In genomic region chr14:72679106-72679505, GRCh38 we compare ENCODE assay signal across 16 cellular contexts.
A peak's percentile ranks its signal among the peaks of the same experiment; 100 is the strongest.
DNase-seq lines count a peak whose midpoint lies in the region; ATAC-seq and TF ChIP-seq lines count a peak whose summit lies in the region.
"Had no signal": no experiment of that assay in that cellular context is flagged by ENCODE, and none has a peak within 500 bp of the region (broad histone marks: within the 10 kb centered on the region; RNA-seq: fewer than 3 reads in every experiment).

No MANE protein-coding gene starts in this region.

- no peak for ATAC-seq in GM19463 (IDR thresholded peaks at IDR 0.05; ENCODE audit: unreplicated experiment)
- no peak for ATAC-seq in HG02884 (IDR thresholded peaks at IDR 0.05; ENCODE audit: unreplicated experiment)
- ATAC-seq in PC-3, result no peak
- ATAC-seq: GM12878 had no signal

- peaks cover 21% of the 10 kb centered on the region for H3K36me3 ChIP-seq in PC-3 (ENCODE audit: low read depth, low read length)
- H3K36me3 ChIP-seq: tibial nerve had no signal

- no peaks in the 10 kb centered on the region for H3F3A ChIP-seq in PC-3 (ENCODE audit: low read length, unreplicated experiment)

- H3K79me2 ChIP-seq in PC-3 (ENCODE audit: low read length), result no peaks in the 10 kb centered on the region

- DNase-seq in DMS 273 (lab: John Stamatoyannopoulos, UW; ENCODE audit: unreplicated experiment) (peak; percentile 93), NCI-H524 (lab: John Stamatoyannopoulos, UW) (peak; percentile 98), fibroblast of mammary gland (ENCODE audit: low read depth) (peak; percentile 56), neural crest cell (ENCODE audit: low read depth, low spot score) (no peak), endothelial cell (ENCODE audit: low spot score) (no peak), PC-3 (no peak)
- DNase-seq: activated gamma-delta T cell; left colon; naive B cell; PC-9; stimulated activated CD4-positive, alpha-beta T cell treated with anti-CD3 and anti-CD28 coated beads, Interleukin-4, amount 100 ng/mL, for 1 hour; SW 1271 had no signal

- no peak overlapping the region for H3K4me2 ChIP-seq in PC-3 (ENCODE audit: low read length)
- H3K4me2 ChIP-seq: PC-9 had no signal

- no TSS peak for BruUV-seq in PC-3 (replicated peaks; lab: Mats Ljungman, UMichigan)

- peak overlapping the region; percentile 44 for H3K27ac Mint-ChIP-seq in neural crest cell (ENCODE audit: unreplicated experiment)
- no peak overlapping the region for H3K27ac Mint-ChIP-seq in endothelial cell (ENCODE audit: unreplicated experiment)

- no peaks in the 10 kb centered on the region for H3K36me3 Mint-ChIP-seq in neural crest cell (ENCODE audit: low read depth)
- H3K36me3 Mint-ChIP-seq in endothelial cell (ENCODE audit: low read depth, unreplicated experiment), result no peaks in the 10 kb centered on the region

- no peak overlapping the region for H3K4me3 Mint-ChIP-seq in neural crest cell
- no peak overlapping the region for H3K4me3 Mint-ChIP-seq in endothelial cell (ENCODE audit: unreplicated experiment)
- H3K4me3 Mint-ChIP-seq: naive B cell had no signal

- H4K20me1 ChIP-seq in PC-3 (ENCODE audit: low read length), result no peaks in the 10 kb centered on the region

- H3K4me1 ChIP-seq in PC-3 (ENCODE audit: insufficient read depth, low read length), result peaks cover 31% of the 10 kb centered on the region
- H3K4me1 ChIP-seq: tibial nerve had no signal

- no peaks in the 10 kb centered on the region for H3K9me2 ChIP-seq in PC-3 (replicated peaks; ENCODE audit: low read length)

- POLR2A ChIA-PET in PC-3 (lab: Charles Lee; ENCODE audit: unreplicated experiment), result no interaction called here

- H3K9me3 ChIP-seq in PC-3 (ENCODE audit: low read length), result no peaks in the 10 kb centered on the region
- H3K9me3 ChIP-seq: tibial nerve had no signal

- H2AFZ ChIP-seq in PC-3 (ENCODE audit: low read length), result no peak overlapping the region
- H2AFZ ChIP-seq: PC-9 had no signal

- no peak overlapping the region for H3K27ac ChIP-seq in PC-3 (ENCODE audit: low read length)
- H3K27ac ChIP-seq: PC-9, tibial nerve had no signal

- CTCF ChIA-PET in PC-3 (lab: Charles Lee), result no interaction called here

- no peak overlapping the region for H3K4me3 ChIP-seq in fibroblast of mammary gland (ENCODE audit: control insufficient read depth, low read depth, low read length)
- H3K4me3 ChIP-seq in PC-3 (ENCODE audit: low read length), result no peak overlapping the region
- H3K4me3 ChIP-seq: GM12878, PC-9, tibial nerve had no signal

- intact Hi-C loops in PC-3 (cut with micrococcal nuclease), result no loop called here

- no peaks in the 10 kb centered on the region for H3K27me3 ChIP-seq in PC-3 (ENCODE audit: low read length)
- H3K27me3 ChIP-seq: tibial nerve had no signal

- H3K9me3 Mint-ChIP-seq in neural crest cell (no peaks in the 10 kb centered on the region), endothelial cell (ENCODE audit: unreplicated experiment) (no peaks in the 10 kb centered on the region)

- H3K4me1 Mint-ChIP-seq in neural crest cell, result peaks cover 34% of the 10 kb centered on the region
- peaks cover 4% of the 10 kb centered on the region for H3K4me1 Mint-ChIP-seq in endothelial cell (ENCODE audit: unreplicated experiment)

- H3K27me3 Mint-ChIP-seq in neural crest cell (ENCODE audit: low read depth), result no peaks in the 10 kb centered on the region
- H3K27me3 Mint-ChIP-seq in endothelial cell (ENCODE audit: unreplicated experiment), result peaks cover 5% of the 10 kb centered on the region
- H3K27me3 Mint-ChIP-seq: naive B cell had no signal

- no peak overlapping the region for H3K9ac ChIP-seq in PC-3 (ENCODE audit: low read length)

- TF ChIP-seq CTCF in fibroblast of mammary gland (conservative IDR thresholded peaks at IDR 0.05; ENCODE audit: control insufficient read depth, insufficient read depth, low read depth, low read length) (no peak), neural crest cell (conservative IDR thresholded peaks at IDR 0.05) (no peak), endothelial cell (IDR thresholded peaks at IDR 0.05; ENCODE audit: unreplicated experiment) (no peak), PC-3 (conservative IDR thresholded peaks at IDR 0.05; ENCODE audit: low read depth, low read length) (no peak)

Comparison
In these comparisons a context has a peak if more than half of its experiments do, and no peak if none do; other contexts are left out.
1. DNase-seq: peak in DMS 273 (single experiment), NCI-H524 (2 of 2) and fibroblast of mammary gland (single experiment); none in neural crest cell (single experiment), endothelial cell (single experiment) and PC-3 (single experiment).